In genomic region chrX:147174596-147174995, GRCh38 we compare ENCODE assay signal across 21 cellular contexts.
"Had no signal": no experiment of that assay in that cellular context is flagged by ENCODE, and none has a peak within 500 bp of the region (broad histone marks: within the 10 kb centered on the region; RNA-seq: fewer than 3 reads in every experiment).

No MANE protein-coding gene starts in this region.

- ATAC-seq: activated naive CD4-positive, alpha-beta T cell treated with anti-CD3 and anti-CD28 coated beads, Interleukin-2, amount 50 U/mL, for 72 hours; heart right ventricle; left colon had no signal

- H3K4me3 ChIP-seq: adrenal gland, esophagus squamous epithelium, heart right ventricle, lung, right atrium auricular region, tibial artery, uterus had no signal

- DNase-seq: activated CD4-positive, alpha-beta T cell treated with anti-CD3 and anti-CD28 coated beads for 1 hour; activated CD4-positive, alpha-beta T cell treated with anti-CD3 and anti-CD28 coated beads, Interleukin-2, amount 50 U/mL, for 4 hours; activated gamma-delta T cell; cerebellar nuclear complex; effector CD8-positive, alpha-beta T cell; esophagus squamous epithelium; heart right ventricle; left colon; occipital lobe; stimulated activated CD4-positive, alpha-beta T cell treated with anti-CD3 and anti-CD28 coated beads, Interleukin-12 subunit alpha, Interleukin-12 subunit beta, amount 100 ng/mL, for 4 hours; stimulated activated CD4-positive, alpha-beta T cell treated with anti-CD3 and anti-CD28 coated beads, Interleukin-1b, Interleukin-23, amount 100 ng/mL, for 48 hours; stimulated activated CD8-positive, alpha-beta memory T cell treated with anti-CD3 and anti-CD28 coated beads, Interleukin-4, amount 100 ng/mL, for 48 hours; stimulated activated naive CD4-positive, alpha-beta T cell; T-helper 2 cell; tibial artery; uterus; WERI-Rb-1 had no signal
